In the genomic region with DNA sequence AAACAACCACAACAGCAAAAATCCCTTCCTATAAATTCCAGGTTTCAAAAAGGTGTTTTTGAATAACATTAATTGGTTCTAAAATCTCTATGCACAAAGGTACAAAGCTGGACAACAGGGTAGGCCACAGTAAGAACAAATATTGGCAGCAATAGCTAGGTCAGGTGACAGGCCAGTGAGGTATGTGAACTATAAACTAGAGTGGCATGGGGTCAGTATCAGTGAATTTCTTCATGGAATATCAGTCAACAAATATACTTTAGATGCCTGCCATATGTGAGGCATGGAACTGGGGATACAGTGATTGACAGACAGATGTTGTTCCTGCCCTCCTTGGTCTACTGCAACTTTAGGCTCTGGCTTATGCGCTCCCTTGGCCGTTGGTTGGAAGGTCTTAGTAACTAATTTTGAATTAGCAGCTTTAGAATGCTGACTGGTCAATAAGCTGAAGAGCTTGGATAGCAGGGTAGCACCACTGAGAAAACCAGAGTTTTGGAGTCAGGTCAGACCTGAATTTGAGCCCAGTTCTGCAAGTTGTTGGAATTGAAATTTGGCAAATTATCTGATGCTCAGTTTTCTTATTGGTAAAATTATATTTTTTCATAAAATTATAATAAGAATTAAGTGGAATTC, we compare ENCODE assay signal across 18 cellular contexts. TPM values are rescaled to one million over a fixed set of nuclear protein-coding genes. Genes with fewer than 3 reads are reported as not detected.
A peak's percentile ranks its signal among the peaks of the same experiment; 100 is the strongest.
DNase-seq lines count a peak whose midpoint lies in the region; ATAC-seq, FAIRE-seq and TF ChIP-seq lines count a peak whose summit lies in the region.
"Had no signal": no experiment of that assay in that cellular context is flagged by ENCODE, and none has a peak within 500 bp of the region (broad histone marks: within the 10 kb centered on the region; RNA-seq: fewer than 3 reads in every experiment).

No MANE protein-coding gene starts in this region.

- H3K36me3 ChIP-seq in RWPE2 (ENCODE audit: low read depth): no peaks in the 10 kb centered on the region
- H3K36me3 ChIP-seq in mesenchymal stem cell (ENCODE audit: control insufficient read depth in 1 of 2, insufficient read depth in 2 of 2, low read depth in 1 of 2, low read length in 2 of 2): no peaks in the 10 kb centered on the region
- no peaks in the 10 kb centered on the region for H3K36me3 ChIP-seq in spleen
- H3K36me3 ChIP-seq: Peyer's patch, SJCRH30 had no signal

- no peak for TF ChIP-seq CTCF in A549 (IDR thresholded peaks at IDR 0.05)
- no peak for TF ChIP-seq CTCF in RWPE2 (IDR thresholded peaks at IDR 0.05; ENCODE audit: poor library complexity, severe bottlenecking)
- TF ChIP-seq CTCF in spleen (IDR thresholded peaks at IDR 0.05 in 8 of 11, conservative IDR thresholded peaks at IDR 0.05 in 3 of 11): no peak
- no peak for TF ChIP-seq CTCF in mesothelial cell of epicardium (IDR thresholded peaks at IDR 0.05; ENCODE audit: unreplicated experiment)

- peak overlapping the region in 1 of 2 experiments; percentile 32 for H2BK12ac ChIP-seq in mesenchymal stem cell (ENCODE audit: low read length in 2 of 2)

- H3K9me3 Mint-ChIP-seq in mesothelial cell of epicardium: no peaks in the 10 kb centered on the region

- H3K23ac ChIP-seq in mesenchymal stem cell (ENCODE audit: low read length in 2 of 2): no peak overlapping the region

- no peak overlapping the region for H4K8ac ChIP-seq in mesenchymal stem cell (ENCODE audit: low read length)

- TF ChIP-seq EP300 in A549 (IDR thresholded peaks at IDR 0.05): no peak

- peaks cover 13% of the 10 kb centered on the region for H3K4me1 Mint-ChIP-seq in mesothelial cell of epicardium

- no peak for FAIRE-seq in A549 (lab: Jason Lieb, UNC)
- FAIRE-seq: H1 had no signal

- no peak overlapping the region for H3K18ac ChIP-seq in mesenchymal stem cell (ENCODE audit: low read depth in 1 of 2, low read length in 2 of 2)

- no peak overlapping the region for H3K4me3 Mint-ChIP-seq in mesothelial cell of epicardium

- H3K79me1 ChIP-seq in mesenchymal stem cell (replicated peaks; ENCODE audit: low read length, poor library complexity, severe bottlenecking): no peaks in the 10 kb centered on the region

- H3K27me3 Mint-ChIP-seq in mesothelial cell of epicardium (ENCODE audit: low read depth): peaks cover 23% of the 10 kb centered on the region

- POLR2A ChIA-PET in A549 (lab: Yijun Ruan, JAX): interaction anchor here (0.6 kb wide), 1 partner anchor 621 kb away, joined by 3 read pairs; the partner anchor contains the start of gene MBD5

- H2AFZ ChIP-seq in mesenchymal stem cell (ENCODE audit: low read depth, low read length): no peak overlapping the region

- CTCF ChIA-PET in A549 (lab: Yijun Ruan, JAX): interaction anchor here (0.6 kb wide), 1 partner anchor 1014 kb away, joined by 3 read pairs; no protein-coding TSS in a partner anchor

- peak overlapping the region in 1 of 2 experiments; percentile 1 for H3K4ac ChIP-seq in mesenchymal stem cell (ENCODE audit: low read depth in 1 of 2, low read length in 2 of 2)

- TF ChIP-seq RAD21 in A549 (conservative IDR thresholded peaks at IDR 0.05 in 1 of 2, IDR thresholded peaks at IDR 0.05 in 1 of 2): no peak

- H3K4me1 ChIP-seq in A549 (peaks cover 11% of the 10 kb centered on the region), RWPE2 (ENCODE audit: insufficient read depth, poor library complexity, severe bottlenecking) (peaks cover 19% of the 10 kb centered on the region), mesenchymal stem cell (ENCODE audit: control insufficient read depth, insufficient read depth, low read depth, low read length) (peaks cover 6% of the 10 kb centered on the region), spleen (peaks cover 18 to 33% (median 27%) of the 10 kb centered on the region in 6 donors)
- H3K4me1 ChIP-seq: SJCRH30 had no signal

- no peak overlapping the region for H2BK15ac ChIP-seq in mesenchymal stem cell (ENCODE audit: low read depth, poor library complexity, severe bottlenecking)

- H3K9me3 ChIP-seq in A549 (no peaks in the 10 kb centered on the region), RWPE2 (ENCODE audit: severe bottlenecking) (no peaks in the 10 kb centered on the region), mesenchymal stem cell (ENCODE audit: control insufficient read depth, low read length) (no peaks in the 10 kb centered on the region), spleen (no peaks in the 10 kb centered on the region)
- H3K9me3 ChIP-seq: Peyer's patch, SJCRH30 had no signal

- H3K27ac Mint-ChIP-seq in mesothelial cell of epicardium: no peak overlapping the region

- H3K27ac ChIP-seq in A549 (no peak overlapping the region), RWPE2 (ENCODE audit: poor library complexity, severe bottlenecking) (peak overlapping the region; percentile 78), mesenchymal stem cell (ENCODE audit: low read length, poor library complexity, severe bottlenecking) (no peak overlapping the region), spleen (peak overlapping the region in 3 of 8 donors; percentile 99 to 100 (median 99))
- H3K27ac ChIP-seq: 22Rv1, C4-2B, Peyer's patch, SJCRH30 had no signal

- H3K14ac ChIP-seq in mesenchymal stem cell (ENCODE audit: low read length in 2 of 2): no peak overlapping the region

- H3K4me2 ChIP-seq in A549 (no peak overlapping the region), mesenchymal stem cell (ENCODE audit: low read length, poor library complexity, severe bottlenecking) (no peak overlapping the region)

- no peaks in the 10 kb centered on the region for H3K36me3 Mint-ChIP-seq in mesothelial cell of epicardium

- peak overlapping the region; percentile 74 for H4K91ac ChIP-seq in mesenchymal stem cell (ENCODE audit: low read length)

- H2BK5ac ChIP-seq in mesenchymal stem cell (ENCODE audit: low read depth, low read length, poor library complexity, severe bottlenecking): no peak overlapping the region

- H3K4me3 ChIP-seq in A549 (no peak overlapping the region), RWPE2 (ENCODE audit: severe bottlenecking) (no peak overlapping the region), mesenchymal stem cell (ENCODE audit: insufficient read depth in 1 of 2, low read depth in 1 of 2, low read length in 2 of 2) (no peak overlapping the region), spleen (no peak overlapping the region)
- H3K4me3 ChIP-seq: Peyer's patch, SJCRH30 had no signal

- H3K27me3 ChIP-seq in RWPE2 (ENCODE audit: insufficient read depth, poor library complexity, severe bottlenecking) (no peaks in the 10 kb centered on the region), mesenchymal stem cell (ENCODE audit: control insufficient read depth in 1 of 2, insufficient read depth in 1 of 2, low read length in 2 of 2) (peaks cover 0 to 23% of the 10 kb centered on the region in 2 experiments), spleen (replicated peaks in 1 of 7) (no peaks in the 10 kb centered on the region)
- H3K27me3 ChIP-seq: Peyer's patch, SJCRH30 had no signal

- TF ChIP-seq POLR2A in A549 (IDR thresholded peaks at IDR 0.05; ENCODE audit: low read length) (no peak), spleen (IDR thresholded peaks at IDR 0.05) (no peak)

- H2BK120ac ChIP-seq in mesenchymal stem cell (ENCODE audit: low read depth, low read length): no peak overlapping the region

- DNase-seq in NCI-H82 (lab: John Stamatoyannopoulos, UW): peak; percentile 10
- no peak for DNase-seq in NCI-H82 treated with DMSO at 0.1 percent for 48 hours (lab: John Stamatoyannopoulos, UW; ENCODE audit: unreplicated experiment)
- DNase-seq in A549 (ENCODE audit: low read depth in 1 of 2, low spot score in 1 of 2): no peak
- no peak for DNase-seq in RWPE2 (ENCODE audit: low spot score)
- DNase-seq in mesenchymal stem cell: no peak
- no peak for DNase-seq in spleen
- no peak for DNase-seq in NOMO-1 treated with DMSO at 0.1 percent for 48 hours (lab: John Stamatoyannopoulos, UW; ENCODE audit: unreplicated experiment)
- no peak for DNase-seq in mesothelial cell of epicardium (ENCODE audit: low spot score in 2 of 2, unreplicated experiment in 2 of 2)
- DNase-seq: DMS79, NCI-H1092, NCI-H1436 treated with DMSO at 0.1 percent for 48 hours, NCI-H1930, NCI-H510A, SJCRH30 had no signal

- intact Hi-C loops in spleen (cut with DNase I; ENCODE audit: low total_unique reads): no loop called here

- ATAC-seq in A549: no peak
- ATAC-seq in RWPE2 (ENCODE audit: low read depth): no peak

- 78% methylated on average over 2 of the region's 2 CpGs for WGBS in A549 (ENCODE audit: missing lambda C conversion rate)
- WGBS in mesenchymal stem cell: 92% methylated on average over 2 of the region's 2 CpGs
- 69 to 96% (median 82%) methylated on average over 2 of the region's 2 CpGs for WGBS in spleen, 5 donors

- no peak overlapping the region for H3K9ac ChIP-seq in mesenchymal stem cell (ENCODE audit: low read length)

- no peak overlapping the region for H2AK5ac ChIP-seq in mesenchymal stem cell (ENCODE audit: low read length, severe bottlenecking)

TF ChIP-seq in A549, 52 proteins besides CTCF, POLR2A, EP300 and RAD21:
- no peak for TF ChIP-seq HOXA7 (CRISPR knock-in tag; IDR thresholded peaks at IDR 0.05)
- no peak for TF ChIP-seq NR3C1 (IDR thresholded peaks at IDR 0.05)
- no peak for TF ChIP-seq SREBF2 (IDR thresholded peaks at IDR 0.05)
- TF ChIP-seq MAFK (IDR thresholded peaks at IDR 0.05; ENCODE audit: partially characterized antibody): peak; percentile 44

RNA-seq across cellular contexts. Expression of gene EPC2, which starts 2.3 kb away (rescaled TPM):
- polyA plus RNA-seq in A549 (2011; rRNA removed) (19.8 and 23.0 TPM in 2 replicates), A549 (2017; fragmentation: RNase III; extraction: RNeasy Plus Mini Kit Qiagen cat#74134 plus additional on column Dnase treatment) (8.8 to 9.7 TPM (median 8.8 TPM) in 3 replicates), spleen (10 to 100 TPM in 1 of 3 donors, 1 to 10 TPM in 2; 7.4 to 10.3 (median 7.6) TPM)
- 6.5 and 7.7 TPM in 2 replicates for polyA plus RNA-seq in A549 (2012; cell fraction: cytosol; rRNA removed)
- polyA plus RNA-seq in A549 (2012; cell fraction: nucleus; rRNA removed): 4.2 and 4.9 TPM in 2 replicates
- 23.4 and 26.4 TPM in 2 replicates for polyA minus RNA-seq in A549 (2011; rRNA and poly(A)+ RNA removed)
- polyA plus RNA-seq in mesenchymal stem cell (2013, experiment 1 of 2): 16.0 TPM
- 15.8 TPM for polyA plus RNA-seq in mesenchymal stem cell (2013, experiment 2 of 2)
- total RNA-seq in spleen (10 to 100 TPM; 34.2 to 49.0 (median 44.8) TPM), mesothelial cell of epicardium (43.8 to 45.6 TPM (median 45.3 TPM) in 3 replicates)
